ENCODE assay signal across 7 cellular contexts in the genomic region with DNA sequence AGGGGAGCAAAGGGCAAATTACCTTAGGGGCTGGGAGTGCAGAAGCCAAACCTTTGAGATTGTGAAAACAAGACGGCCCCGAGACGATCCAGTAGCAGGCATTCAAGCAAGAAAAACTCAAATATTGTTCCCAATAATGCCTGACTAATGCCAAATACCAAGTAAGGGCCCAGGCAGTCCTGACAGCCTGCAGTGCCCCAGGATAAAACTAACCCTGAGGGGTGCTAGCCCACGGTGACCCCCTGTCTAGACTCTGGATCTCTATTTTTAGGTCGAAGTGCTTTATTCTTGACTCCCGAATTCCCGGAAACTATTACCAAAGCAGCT. TPM values are rescaled to one million over a fixed set of nuclear protein-coding genes. Genes with fewer than 3 reads are reported as not detected.
A peak's percentile ranks its signal among the peaks of the same experiment; 100 is the strongest.
DNase-seq lines count a peak whose midpoint lies in the region; ATAC-seq and TF ChIP-seq lines count a peak whose summit lies in the region.
"Not testable (repeated sequence)": the region's sequence is repeated elsewhere in the genome, so short reads cannot be mapped to it uniquely, and the experiment has no call there.

No MANE protein-coding gene starts in this region.

- peak overlapping the region; percentile 94 for H3K27ac ChIP-seq in RWPE1

- H3K4me1 ChIP-seq in adipocyte (ENCODE audit: control insufficient read depth, insufficient read depth, low read length): peaks cover 52% of the 10 kb centered on the region

- ATAC-seq in GM18517 (IDR thresholded peaks at IDR 0.05; ENCODE audit: unreplicated experiment): peak; percentile 1
- ATAC-seq in HG03064 (IDR thresholded peaks at IDR 0.05; ENCODE audit: low read depth, unreplicated experiment): peak; percentile 3

- CTCF ChIA-PET in RWPE1 (lab: Yijun Ruan, JAX): not testable (repeated sequence)

- H3K4me3 ChIP-seq in adipocyte (ENCODE audit: low read length) (peak overlapping the region; percentile 96), epithelial cell of proximal tubule (ENCODE audit: low read depth, low read length) (peak overlapping the region; percentile 92), lower leg skin (ENCODE audit: low read depth, poor library complexity, severe bottlenecking) (peak overlapping the region; percentile 16), retinal pigment epithelial cell (ENCODE audit: low read length) (peak overlapping the region; percentile 68)

- TF ChIP-seq POLR2A in lower leg skin (IDR thresholded peaks at IDR 0.05): not testable (repeated sequence)

- not testable (repeated sequence) for H3K36me3 ChIP-seq in adipocyte (ENCODE audit: control insufficient read depth, insufficient read depth, low read length, severe bottlenecking)

- not testable (repeated sequence) for H3K27me3 ChIP-seq in adipocyte (replicated peaks; ENCODE audit: control insufficient read depth, insufficient read depth, low read length)

- H3K9me3 ChIP-seq in adipocyte (ENCODE audit: control insufficient read depth, low read length): not testable (repeated sequence)

- DNase-seq in RWPE1 (ENCODE audit: low spot score); adipocyte (ENCODE audit: low read depth); epithelial cell of proximal tubule (ENCODE audit: low read depth); lower leg skin (ENCODE audit: low spot score in 2 of 2); retinal pigment epithelial cell (ENCODE audit: low read depth): not testable (repeated sequence)

- not testable (repeated sequence) for TF ChIP-seq CTCF in RWPE1 (conservative IDR thresholded peaks at IDR 0.05; ENCODE audit: low read depth); epithelial cell of proximal tubule (conservative IDR thresholded peaks at IDR 0.05; ENCODE audit: low read depth, low read length); lower leg skin (IDR thresholded peaks at IDR 0.05); retinal pigment epithelial cell (conservative IDR thresholded peaks at IDR 0.05; ENCODE audit: low read depth, low read length)

- H3K9ac ChIP-seq in adipocyte (ENCODE audit: low read length): peak overlapping the region; percentile 96

- intact Hi-C loops in lower leg skin (cut with DNase I; ENCODE audit: low total_unique reads): not testable (repeated sequence)

- 9 to 10% methylated on average over 7 of the region's 7 CpGs for WGBS in lower leg skin, 2 donors

- POLR2A ChIA-PET in RWPE1 (lab: Yijun Ruan, JAX; ENCODE audit: low non-redundant PET): not testable (repeated sequence)

RNA-seq across cellular contexts. Expression of a gene that starts 0.4 kb away (rescaled TPM):
- total RNA-seq in epithelial cell of proximal tubule (114 and 146 TPM in 2 replicates), lower leg skin (10 to 100 TPM; 63.3 to 89.4 (median 76.2) TPM)

Comparison
In these comparisons a context has a peak if more than half of its experiments do, and no peak if none do; other contexts are left out.
1. H3K4me3 ChIP-seq: peak in every context shown above with its lines; median percentile 96 in adipocyte; 92 in epithelial cell of proximal tubule; 68 in retinal pigment epithelial cell; 16 in lower leg skin.